Comparison of ENCODE assay signal across 26 cellular contexts in the genomic region with DNA sequence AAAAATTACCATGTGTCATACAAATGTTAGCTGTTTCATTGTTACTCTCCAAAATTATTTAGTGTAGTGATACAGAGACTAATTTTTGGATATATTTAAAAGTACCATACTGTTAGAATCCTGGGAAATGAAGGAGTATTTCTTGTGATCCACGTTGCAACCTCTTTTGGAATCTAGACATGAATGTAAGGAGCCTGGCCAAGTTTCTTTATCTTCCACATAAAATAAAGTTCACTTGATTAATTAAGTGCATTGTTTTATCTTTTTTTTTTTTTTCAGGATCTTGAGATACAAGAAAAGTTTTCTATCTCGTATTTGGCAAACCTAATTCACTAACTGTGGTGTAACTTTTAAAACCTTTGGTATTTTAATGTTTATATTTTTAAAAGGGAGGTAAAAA.
"Had no signal": no experiment of that assay in that cellular context is flagged by ENCODE, and none has a peak within 500 bp of the region (broad histone marks: within the 10 kb centered on the region; RNA-seq: fewer than 3 reads in every experiment).

No MANE protein-coding gene starts in this region.

- H3K4me2 ChIP-seq: hepatocyte, neural progenitor cell, smooth muscle cell had no signal

- H3K4me1 Mint-ChIP-seq: stimulated activated effector memory CD8-positive, alpha-beta T cell treated with anti-CD3 and anti-CD28 coated beads, Interleukin-12 subunit alpha, Interleukin-12 subunit beta, amount 100 ng/mL, for 72 hours had no signal

- H3K36me3 ChIP-seq: heart right ventricle, left ventricle myocardium inferior, neural progenitor cell, neutrophil, right lobe of liver, suprapubic skin, thoracic aorta, tibial artery, uterus had no signal

- H3K4me1 ChIP-seq: heart right ventricle, left ventricle myocardium inferior, neural progenitor cell, parathyroid adenoma, psoas muscle, right lobe of liver, suprapubic skin, tibial artery, uterus had no signal

- H3K4me3 ChIP-seq: heart right ventricle, hepatocyte, left ventricle myocardium inferior, lung, mucosa of descending colon, neural progenitor cell, psoas muscle, right lobe of liver, smooth muscle cell, suprapubic skin, thoracic aorta, tibial artery, uterus had no signal

- DNase-seq: heart right ventricle; islet precursor cell; left ventricle myocardium inferior; mesendoderm; midbrain; mucosa of descending colon; naive thymus-derived CD4-positive, alpha-beta T cell; nephron progenitor cell; occipital lobe; psoas muscle; right lobe of liver; stimulated activated CD4-positive, alpha-beta T cell treated with anti-CD3 and anti-CD28 coated beads, Interleukin-4, amount 100 ng/mL, for 24 hours; stimulated activated naive CD4-positive, alpha-beta T cell; tibial artery; uterus had no signal

- ATAC-seq: heart right ventricle; mucosa of descending colon; naive thymus-derived CD4-positive, alpha-beta T cell; psoas muscle; right lobe of liver; stimulated activated effector memory CD8-positive, alpha-beta T cell treated with anti-CD3 and anti-CD28 coated beads, Interleukin-12 subunit alpha, Interleukin-12 subunit beta, amount 100 ng/mL, for 72 hours had no signal

- H3K79me2 ChIP-seq: hepatocyte, parathyroid adenoma had no signal

- H3K27me3 ChIP-seq: heart right ventricle, hepatocyte, neural progenitor cell, neutrophil, right lobe of liver, suprapubic skin, tibial artery, uterus had no signal

- H3K27ac ChIP-seq: heart right ventricle, hepatocyte, left ventricle myocardium inferior, neural progenitor cell, neutrophil, parathyroid adenoma, psoas muscle, right lobe of liver, suprapubic skin, thoracic aorta, tibial artery had no signal

- H3K9ac ChIP-seq: neural progenitor cell, parathyroid adenoma had no signal

- H3K4me3 Mint-ChIP-seq: naive thymus-derived CD4-positive, alpha-beta T cell; nephron progenitor cell; neural progenitor cell; stimulated activated effector memory CD8-positive, alpha-beta T cell treated with anti-CD3 and anti-CD28 coated beads, Interleukin-12 subunit alpha, Interleukin-12 subunit beta, amount 100 ng/mL, for 72 hours; stimulated activated naive CD8-positive, alpha-beta T cell treated with anti-CD3 and anti-CD28 coated beads, Interleukin-15, Interleukin-2, amounts not matched to agents 100 ng/mL and 50 ng/mL, for 24 hours; type B pancreatic cell had no signal

- H3K36me3 Mint-ChIP-seq: stimulated activated effector memory CD8-positive, alpha-beta T cell treated with anti-CD3 and anti-CD28 coated beads, Interleukin-12 subunit alpha, Interleukin-12 subunit beta, amount 100 ng/mL, for 72 hours had no signal

- H3K27ac Mint-ChIP-seq: naive thymus-derived CD4-positive, alpha-beta T cell; nephron progenitor cell; neural progenitor cell; stimulated activated effector memory CD8-positive, alpha-beta T cell treated with anti-CD3 and anti-CD28 coated beads, Interleukin-12 subunit alpha, Interleukin-12 subunit beta, amount 100 ng/mL, for 72 hours; stimulated activated naive CD8-positive, alpha-beta T cell treated with anti-CD3 and anti-CD28 coated beads, Interleukin-15, Interleukin-2, amounts not matched to agents 100 ng/mL and 50 ng/mL, for 24 hours; type B pancreatic cell had no signal

- H3K9me3 ChIP-seq: heart right ventricle, left ventricle myocardium inferior, mucosa of descending colon, neutrophil, psoas muscle, right lobe of liver, suprapubic skin, thoracic aorta, tibial artery, uterus had no signal

- H3K27me3 Mint-ChIP-seq: naive thymus-derived CD4-positive, alpha-beta T cell; stimulated activated naive CD8-positive, alpha-beta T cell treated with anti-CD3 and anti-CD28 coated beads, Interleukin-15, Interleukin-2, amounts not matched to agents 100 ng/mL and 50 ng/mL, for 24 hours; type B pancreatic cell had no signal

- H2AFZ ChIP-seq: hepatocyte, neural progenitor cell, parathyroid adenoma had no signal
